ENCODE assay signal across 8 cellular contexts in the genomic region with DNA sequence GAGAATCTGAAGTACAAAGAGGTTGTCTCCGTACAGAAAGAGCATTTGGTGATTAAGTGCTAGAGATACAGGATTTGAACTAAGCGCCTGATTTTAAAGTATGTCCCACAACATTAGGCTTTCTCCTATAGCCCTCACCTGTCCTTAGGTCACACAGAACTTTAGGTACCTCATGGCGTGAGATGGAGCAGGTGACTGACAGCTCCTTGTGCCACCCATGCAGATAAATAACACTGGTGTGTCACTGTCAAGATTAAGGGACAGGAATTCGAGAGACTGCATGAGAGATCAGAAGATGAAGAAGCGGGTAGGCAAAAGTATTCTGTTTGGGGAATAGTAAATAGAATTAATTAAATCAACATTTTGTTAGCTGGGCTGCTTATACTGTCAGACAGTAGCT. TPM values are rescaled to one million over a fixed set of nuclear protein-coding genes. Genes with fewer than 3 reads are reported as not detected.
DNase-seq lines count a peak whose midpoint lies in the region; ATAC-seq and TF ChIP-seq lines count a peak whose summit lies in the region.

No MANE protein-coding gene starts in this region.

- intact Hi-C loops in cardiac septum (cut with DNase I) = loop anchor here (5.0 kb wide), 2 partner anchors 154 to 169 kb away; no protein-coding TSS in a partner anchor

- DNase-seq in DND-41 (no peak), astrocyte of the cerebellum (ENCODE audit: low read depth) (no peak), cardiac septum (ENCODE audit: low spot score) (no peak), NCI-H2107 treated with DMSO at 0.1 percent for 48 hours (lab: John Stamatoyannopoulos, UW; ENCODE audit: unreplicated experiment) (no peak), NCI-H1105 treated with DMSO at 0.1 percent for 48 hours (lab: John Stamatoyannopoulos, UW) (no peak)
- no peak for DNase-seq in naive thymus-derived CD8-positive, alpha-beta T cell

- H3K4me1 Mint-ChIP-seq in naive thymus-derived CD8-positive, alpha-beta T cell = peaks cover 14 to 30% (median 28%) of the 10 kb centered on the region in 4 donors

- TF ChIP-seq CTCF in DND-41 (IDR thresholded peaks at IDR 0.05; ENCODE audit: borderline replicate concordance, extremely low read depth, low read length, poor library complexity, severe bottlenecking) (no peak), KMS-11 (conservative IDR thresholded peaks at IDR 0.05; ENCODE audit: low read depth, low read length) (no peak), astrocyte of the cerebellum (IDR thresholded peaks at IDR 0.05; ENCODE audit: low read depth, low read length, missing control alignments) (no peak)

- in situ Hi-C loops in astrocyte of the cerebellum (cut with HindIII; ENCODE audit: low sequenced_read_pairs) = no loop called here

- POLR2A ChIA-PET in naive thymus-derived CD8-positive, alpha-beta T cell (lab: Charles Lee) = interaction anchor here (0.6 to 2.3 kb wide), 5 partner anchors 59 to 215 kb away, joined by 3 to 11 read pairs (median 5); a partner anchor contains a TSS

- peak overlapping the region; percentile 95 to 98 (median 96) for H3K4me3 Mint-ChIP-seq in naive thymus-derived CD8-positive, alpha-beta T cell

- H3K4me1 ChIP-seq in DND-41 (ENCODE audit: insufficient read depth, low read length) (peaks cover 33% of the 10 kb centered on the region), KMS-11 (ENCODE audit: low read depth, poor library complexity, severe bottlenecking) (peaks cover 29% of the 10 kb centered on the region)

- H3K27me3 Mint-ChIP-seq in naive thymus-derived CD8-positive, alpha-beta T cell = no peaks in the 10 kb centered on the region

- H3K36me3 ChIP-seq in DND-41 (ENCODE audit: insufficient read depth, low read length) (peaks cover 14% of the 10 kb centered on the region), KMS-11 (ENCODE audit: insufficient read depth) (no peaks in the 10 kb centered on the region)

- no peaks in the 10 kb centered on the region for H3K9me3 Mint-ChIP-seq in naive thymus-derived CD8-positive, alpha-beta T cell

- H4K20me1 ChIP-seq in DND-41 (ENCODE audit: insufficient read depth, low read length) (no peaks in the 10 kb centered on the region; the same call in 1 of the 2 replicates), KMS-11 (ENCODE audit: insufficient read depth) (no peaks in the 10 kb centered on the region)

- ATAC-seq in DND-41 (ENCODE audit: insufficient read depth, low read depth) (no peak), GM18858 (IDR thresholded peaks at IDR 0.05; ENCODE audit: unreplicated experiment) (no peak)
- ATAC-seq in naive thymus-derived CD8-positive, alpha-beta T cell = no peak

- H3K79me2 ChIP-seq in DND-41 (ENCODE audit: insufficient read depth, low read length) (peaks cover 69% of the 10 kb centered on the region), KMS-11 (ENCODE audit: insufficient read depth, low read depth) (peaks cover 36% of the 10 kb centered on the region)

- peak overlapping the region; percentile 52 to 92; a peak in 3 of 4 replicates for H3K4me3 ChIP-seq in DND-41 (ENCODE audit: low read depth in 1 of 2, low read length in 2 of 2)
- H3K4me3 ChIP-seq in KMS-11 (IDR thresholded peaks at IDR 0.05; ENCODE audit: insufficient read depth, low read depth, low read length) = no peak overlapping the region
- H3K4me3 ChIP-seq in astrocyte of the cerebellum (ENCODE audit: low read depth, low read length) = peak overlapping the region; percentile 54

- H3K9ac ChIP-seq in DND-41 (ENCODE audit: low read depth, low read length) (peak overlapping the region; percentile 80), KMS-11 (peak overlapping the region; percentile 65; the same call in 1 of the 2 replicates)

- H2AFZ ChIP-seq in DND-41 (ENCODE audit: low read depth, low read length) (no peak overlapping the region), KMS-11 (ENCODE audit: low read depth) (no peak overlapping the region)

- no peaks in the 10 kb centered on the region for H3K36me3 Mint-ChIP-seq in naive thymus-derived CD8-positive, alpha-beta T cell

- no peaks in the 10 kb centered on the region for H3K27me3 ChIP-seq in DND-41 (ENCODE audit: insufficient read depth, low read length, poor library complexity)
- no peaks in the 10 kb centered on the region for H3K27me3 ChIP-seq in KMS-11 (ENCODE audit: insufficient read depth, low read depth)

- no peaks in the 10 kb centered on the region for H3K9me3 ChIP-seq in DND-41 (ENCODE audit: insufficient read depth, low read length, severe bottlenecking)

- H3K4me2 ChIP-seq in DND-41 (ENCODE audit: insufficient read depth, low read length) (peak overlapping the region; percentile 84), KMS-11 (peak overlapping the region; percentile 78)

- peak overlapping the region; percentile 92 for H3K27ac ChIP-seq in DND-41 (ENCODE audit: low read length)
- peak overlapping the region; percentile 59; the same call in 1 of the 2 replicates for H3K27ac ChIP-seq in KMS-11

- peak overlapping the region in 4 of 10 donors; percentile 93 to 98 (median 96) for H3K27ac Mint-ChIP-seq in naive thymus-derived CD8-positive, alpha-beta T cell

RNA-seq across cellular contexts. Expression of a gene that starts 1.1 kb away (rescaled TPM):
- total RNA-seq in naive thymus-derived CD8-positive, alpha-beta T cell = 1 to 10 TPM; 5.9 to 7.1 TPM
- polyA plus RNA-seq in naive thymus-derived CD8-positive, alpha-beta T cell = 1 to 10 TPM; 2.6 to 4.1 (median 4.1) TPM
- 0.75 TPM for total RNA-seq in cardiac septum
